Comparison of ENCODE assay signal across 29 cellular contexts in genomic region chr17:19946921-19947320, GRCh38.
"Had no signal": no experiment of that assay in that cellular context is flagged by ENCODE, and none has a peak within 500 bp of the region (broad histone marks: within the 10 kb centered on the region; RNA-seq: fewer than 3 reads in every experiment).

No MANE protein-coding gene starts in this region.

- H3K9me3 ChIP-seq: neutrophil, pancreas, prostate gland, right atrium auricular region, spleen, suprapubic skin, testis, tibial artery, transverse colon, upper lobe of right lung, uterus had no signal

- H3K27me3 ChIP-seq: neural progenitor cell, neutrophil, pancreas, right atrium auricular region, spleen, suprapubic skin, testis, tibial artery, transverse colon, upper lobe of right lung, uterus had no signal

- DNase-seq: naive thymus-derived CD4-positive, alpha-beta T cell; natural killer cell; nucleus accumbens; pancreas; retina; spleen; stimulated activated CD4-positive, alpha-beta T cell treated with anti-CD3 and anti-CD28 coated beads, Interleukin-12 subunit alpha, Interleukin-12 subunit beta, amount 100 ng/mL, for 4 hours; stimulated activated CD4-positive, alpha-beta T cell treated with anti-CD3 and anti-CD28 coated beads, Interleukin-1b, Interleukin-23, amount 100 ng/mL, for 48 hours; stimulated activated CD4-positive, alpha-beta T cell treated with anti-CD3 and anti-CD28 coated beads, Interleukin-4, amount 100 ng/mL, for 1 hour; stimulated activated CD4-positive, alpha-beta T cell treated with anti-CD3 and anti-CD28 coated beads, Interleukin-4, amount 100 ng/mL, for 4 hours; stimulated activated CD8-positive, alpha-beta memory T cell treated with anti-CD3 and anti-CD28 coated beads, Interleukin-4, amount 100 ng/mL, for 48 hours; stimulated activated naive CD4-positive, alpha-beta T cell; stimulated activated naive CD8-positive, alpha-beta T cell treated with anti-CD3 and anti-CD28 coated beads, Interleukin-15, amount 100 ng/mL, for 72 hours; stimulated activated naive CD8-positive, alpha-beta T cell treated with anti-CD3 and anti-CD28 coated beads, Interleukin-15, Interleukin-2, amounts not matched to agents 100 U/mL and 50 U/mL, for 24 hours; substantia nigra; testis; tibial artery; transverse colon; upper lobe of right lung; uterus had no signal

- H3K9ac ChIP-seq: neural progenitor cell had no signal

- H3K27ac ChIP-seq: neural progenitor cell, neutrophil, pancreas, prostate gland, right atrium auricular region, skin epidermis, spleen, suprapubic skin, testis, tibial artery, transverse colon, upper lobe of right lung, uterus had no signal

- H3K4me2 ChIP-seq: neural progenitor cell, smooth muscle cell had no signal

- H3K4me3 ChIP-seq: neural progenitor cell, pancreas, prostate gland, right atrium auricular region, skin epidermis, smooth muscle cell, spleen, suprapubic skin, testis, tibial artery, transverse colon, upper lobe of right lung, uterus had no signal

- H3K36me3 ChIP-seq: prostate gland, uterus had no signal

- H3K4me1 ChIP-seq: uterus had no signal

- ATAC-seq: naive thymus-derived CD4-positive, alpha-beta T cell; natural killer cell; pancreas; sciatic nerve; stimulated activated memory B cell treated with anti-CD40 and anti-IgM and Interleukin-4, amounts not matched to agents 10 μg/mL and 1 μg/mL and 100 μg/mL, for 72 hours; stimulated activated naive CD8-positive, alpha-beta T cell treated with anti-CD3 and anti-CD28 coated beads, Interleukin-15, amount 100 ng/mL, for 72 hours; stimulated activated naive CD8-positive, alpha-beta T cell treated with anti-CD3 and anti-CD28 coated beads, Interleukin-15, Interleukin-2, amounts not matched to agents 100 U/mL and 50 U/mL, for 24 hours; upper lobe of right lung had no signal

- H2AFZ ChIP-seq: neural progenitor cell had no signal

- FAIRE-seq: pancreas had no signal
